Comparison of ENCODE assay signal across 1 cellular context in genomic region chr22:17780116-17780740, GRCh38.
TF ChIP-seq lines count a peak whose summit lies in the region.

No MANE protein-coding gene starts in this region.

TF ChIP-seq in SK-N-SH, 30 proteins besides CTCF, POLR2A, EP300 and RAD21 (continued from another document):
- no peak for TF ChIP-seq USF2 (IDR thresholded peaks at IDR 0.05; ENCODE audit: borderline replicate concordance, low read depth, low read length)
TF ChIP-seq in SK-N-SH: peak in this region for 0.
